ENCODE assay signal across 29 cellular contexts in genomic region chr17:71217769-71218168, GRCh38.
"Had no signal": no experiment of that assay in that cellular context is flagged by ENCODE, and none has a peak within 500 bp of the region (broad histone marks: within the 10 kb centered on the region; RNA-seq: fewer than 3 reads in every experiment).

No MANE protein-coding gene starts in this region.

- DNase-seq: activated CD4-positive, alpha-beta memory T cell treated with anti-CD3 and anti-CD28 coated beads for 36 hours; activated CD4-positive, alpha-beta T cell treated with anti-CD3 and anti-CD28 coated beads, Interleukin-2, amount 10 ng/mL, durations not matched to agents 24 days and 14 days; activated CD4-positive, CD25-positive, alpha-beta regulatory T cell treated with anti-CD3 and anti-CD28 coated beads, Interleukin-2, amount 50 U/mL, for 72 hours; activated CD8-positive, alpha-beta memory T cell treated with anti-CD3 and anti-CD28 coated beads, Interleukin-2, amount 50 U/mL, for 4 hours; activated effector memory CD4-positive, alpha-beta T cell treated with anti-CD3 and anti-CD28 coated beads, Interleukin-2, amount 50 U/mL, for 16 hours; activated naive CD4-positive, alpha-beta T cell treated with anti-CD3 and anti-CD28 coated beads for 36 hours; activated naive CD8-positive, alpha-beta T cell treated with anti-CD3 and anti-CD28 coated beads for 36 hours; activated T-cell treated with anti-CD3 and anti-CD28 coated beads, Interleukin-2, amount 50 U/mL, for 1 hour; adrenal gland; aorta; caudate nucleus; cortex of kidney; effector memory CD8-positive, alpha-beta T cell; foreskin fibroblast; left ventricle myocardium superior; midbrain; naive thymus-derived CD4-positive, alpha-beta T cell; ovary; retina; sigmoid colon; small intestine; stimulated activated CD4-positive, alpha-beta T cell treated with anti-CD3 and anti-CD28 coated beads, Interleukin-1b, Interleukin-23, amount 100 ng/mL, for 48 hours; stimulated activated naive CD4-positive, alpha-beta T cell; SW 1271; T-helper 9 cell; tibial artery; WERI-Rb-1 had no signal

- ATAC-seq: effector memory CD8-positive, alpha-beta T cell; esophagus mucosa; left ventricle myocardium superior; naive thymus-derived CD4-positive, alpha-beta T cell had no signal

- H3K27me3 ChIP-seq: adrenal gland, ovary, sigmoid colon, suprapubic skin, tibial artery had no signal

- H3K9me3 ChIP-seq: adrenal gland, ovary, sigmoid colon, suprapubic skin had no signal

- H3K36me3 ChIP-seq: adrenal gland, ovary, sigmoid colon, suprapubic skin, tibial artery, WERI-Rb-1 had no signal

- H3K27ac ChIP-seq: adrenal gland, ovary, sigmoid colon, suprapubic skin, tibial artery, WERI-Rb-1 had no signal

- H3K4me3 ChIP-seq: adrenal gland, ovary, sigmoid colon, suprapubic skin, tibial artery had no signal

- H3K4me1 ChIP-seq: adrenal gland, sigmoid colon, suprapubic skin, tibial artery had no signal
